In genomic region chr12:23853640-23854039, GRCh38 we compare ENCODE assay signal across 40 cellular contexts.
"Had no signal": no experiment of that assay in that cellular context is flagged by ENCODE, and none has a peak within 500 bp of the region (broad histone marks: within the 10 kb centered on the region; RNA-seq: fewer than 3 reads in every experiment).

No MANE protein-coding gene starts in this region.

- DNase-seq: activated CD4-positive, alpha-beta memory T cell treated with anti-CD3 and anti-CD28 coated beads, Interleukin-2, amount 10 ng/mL, durations not matched to agents 7 days and 5 days; activated CD4-positive, alpha-beta T cell treated with anti-CD3 and anti-CD28 coated beads for 1 hour; activated CD4-positive, alpha-beta T cell treated with anti-CD3 and anti-CD28 coated beads for 36 hours; activated CD4-positive, alpha-beta T cell treated with anti-CD3 and anti-CD28 coated beads for 48 hours; activated CD4-positive, alpha-beta T cell treated with anti-CD3 and anti-CD28 coated beads, Interleukin-2, amount 10 ng/mL, durations not matched to agents 7 days and 5 days; activated CD4-positive, alpha-beta T cell treated with anti-CD3 and anti-CD28 coated beads, Interleukin-2, amount 50 U/mL, for 48 hours; activated CD4-positive, CD25-positive, alpha-beta regulatory T cell; activated CD8-positive, alpha-beta memory T cell treated with anti-CD3 and anti-CD28 coated beads for 24 hours; activated CD8-positive, alpha-beta memory T cell treated with anti-CD3 and anti-CD28 coated beads, Interleukin-2, amount 10 ng/mL, durations not matched to agents 7 days and 5 days; activated CD8-positive, alpha-beta memory T cell treated with anti-CD3 and anti-CD28 coated beads, Interleukin-2, amount 50 U/mL, for 48 hours; activated CD8-positive, alpha-beta T cell treated with anti-CD3 and anti-CD28 coated beads, Interleukin-2, amount 10 ng/mL, durations not matched to agents 7 days and 5 days; activated effector memory CD4-positive, alpha-beta T cell treated with Interleukin-2 at 50 U/mL for 16 hours; activated gamma-delta T cell; activated naive CD4-positive, alpha-beta T cell treated with anti-CD3 and anti-CD28 coated beads, Interleukin-2, amount 10 ng/mL, durations not matched to agents 7 days and 5 days; activated naive CD4-positive, alpha-beta T cell treated with Interleukin-2 at 50 U/mL for 16 hours; activated naive CD8-positive, alpha-beta T cell treated with anti-CD3 and anti-CD28 coated beads, Interleukin-2, amount 10 ng/mL, durations not matched to agents 7 days and 5 days; activated naive CD8-positive, alpha-beta T cell treated with anti-CD3 and anti-CD28 coated beads, Interleukin-2, amount 50 U/mL, for 24 hours; activated T-cell treated with anti-CD3 and anti-CD28 coated beads, Interleukin-2, amount 50 U/mL, for 24 hours; activated T-cell treated with anti-CD3 and anti-CD28 coated beads, Interleukin-2, amount 50 U/mL, for 48 hours; amygdala; anterior cingulate cortex; caudate nucleus; cerebellar nuclear complex; T-helper 1 cell; T-helper 2 cell; T-helper 9 cell; WERI-Rb-1 had no signal

- H3K36me3 Mint-ChIP-seq: activated CD8-positive, alpha-beta memory T cell treated with anti-CD3 and anti-CD28 coated beads, Interleukin-2, amount 10 ng/mL, durations not matched to agents 7 days and 5 days; activated naive CD4-positive, alpha-beta T cell treated with anti-CD3 and anti-CD28 coated beads, Interleukin-2, amount 10 ng/mL, durations not matched to agents 7 days and 5 days; activated naive CD4-positive, alpha-beta T cell treated with anti-CD3 and anti-CD28 coated beads, Interleukin-2, amount 50 U/mL, for 24 hours; activated naive CD8-positive, alpha-beta T cell; activated naive CD8-positive, alpha-beta T cell treated with anti-CD3 and anti-CD28 coated beads, Interleukin-2, amount 10 ng/mL, durations not matched to agents 7 days and 5 days had no signal

- H3K27ac ChIP-seq: ascending aorta, cardiac muscle cell, WERI-Rb-1 had no signal

- ATAC-seq: activated CD4-positive, alpha-beta T cell treated with anti-CD3 and anti-CD28 coated beads for 36 hours; activated CD4-positive, CD25-positive, alpha-beta regulatory T cell treated with anti-CD3 and anti-CD28 coated beads, Interleukin-2, amount 50 U/mL, for 24 hours; activated CD8-positive, alpha-beta memory T cell treated with anti-CD3 and anti-CD28 coated beads, Interleukin-2, amount 10 ng/mL, durations not matched to agents 7 days and 5 days; activated CD8-positive, alpha-beta T cell treated with anti-CD3 and anti-CD28 coated beads, Interleukin-2, amount 10 ng/mL, durations not matched to agents 7 days and 5 days; activated naive CD8-positive, alpha-beta T cell treated with anti-CD3 and anti-CD28 coated beads, Interleukin-2, amount 50 U/mL, for 24 hours; WTC11 had no signal

- H3K36me3 ChIP-seq: ascending aorta, cardiac muscle cell, WERI-Rb-1 had no signal

- H3K4me3 ChIP-seq: ascending aorta, cardiac muscle cell had no signal

- H3K4me1 ChIP-seq: ascending aorta had no signal

- H3K4me3 Mint-ChIP-seq: activated CD4-positive, alpha-beta memory T cell treated with anti-CD3 and anti-CD28 coated beads, Interleukin-2, amount 10 ng/mL, durations not matched to agents 7 days and 5 days; activated CD4-positive, alpha-beta T cell treated with anti-CD3 and anti-CD28 coated beads for 36 hours; activated CD4-positive, alpha-beta T cell treated with anti-CD3 and anti-CD28 coated beads, Interleukin-2, amount 10 ng/mL, durations not matched to agents 7 days and 5 days; activated CD8-positive, alpha-beta memory T cell treated with anti-CD3 and anti-CD28 coated beads, Interleukin-2, amount 10 ng/mL, durations not matched to agents 7 days and 5 days; activated CD8-positive, alpha-beta T cell treated with anti-CD3 and anti-CD28 coated beads, Interleukin-2, amount 10 ng/mL, durations not matched to agents 7 days and 5 days; activated naive CD4-positive, alpha-beta T cell treated with anti-CD3 and anti-CD28 coated beads, Interleukin-2, amount 10 ng/mL, durations not matched to agents 7 days and 5 days; activated naive CD4-positive, alpha-beta T cell treated with anti-CD3 and anti-CD28 coated beads, Interleukin-2, amount 50 U/mL, for 24 hours; activated naive CD8-positive, alpha-beta T cell; activated naive CD8-positive, alpha-beta T cell treated with anti-CD3 and anti-CD28 coated beads, Interleukin-2, amount 10 ng/mL, durations not matched to agents 7 days and 5 days; activated naive CD8-positive, alpha-beta T cell treated with anti-CD3 and anti-CD28 coated beads, Interleukin-2, amount 50 U/mL, for 24 hours; activated T-cell treated with anti-CD3 and anti-CD28 coated beads, Interleukin-2, amount 50 U/mL, for 24 hours; central memory CD8-positive, alpha-beta T cell; T-helper 1 cell treated with Interleukin-12 subunit alpha and Interleukin-12 subunit beta and Interleukin-4 antibody, amounts not matched to agents 30 μg/mL and 1 μg/mL, for 36 hours; T-helper 2 cell treated with Interferon-gamma antibody and Interleukin-4, amounts not matched to agents 5 μg/mL and 100 μg/mL, for 36 hours; WTC11 had no signal

- FAIRE-seq: bronchial epithelial cell, TTC549 had no signal

- H3K27me3 Mint-ChIP-seq: activated CD4-positive, alpha-beta memory T cell treated with anti-CD3 and anti-CD28 coated beads, Interleukin-2, amount 10 ng/mL, durations not matched to agents 7 days and 5 days; activated CD4-positive, alpha-beta T cell treated with anti-CD3 and anti-CD28 coated beads for 36 hours; activated CD4-positive, alpha-beta T cell treated with anti-CD3 and anti-CD28 coated beads, Interleukin-2, amount 10 ng/mL, durations not matched to agents 7 days and 5 days; activated CD8-positive, alpha-beta memory T cell treated with anti-CD3 and anti-CD28 coated beads, Interleukin-2, amount 10 ng/mL, durations not matched to agents 7 days and 5 days; activated naive CD4-positive, alpha-beta T cell treated with anti-CD3 and anti-CD28 coated beads, Interleukin-2, amount 10 ng/mL, durations not matched to agents 7 days and 5 days; activated naive CD4-positive, alpha-beta T cell treated with anti-CD3 and anti-CD28 coated beads, Interleukin-2, amount 50 U/mL, for 24 hours; activated naive CD8-positive, alpha-beta T cell; activated naive CD8-positive, alpha-beta T cell treated with anti-CD3 and anti-CD28 coated beads, Interleukin-2, amount 10 ng/mL, durations not matched to agents 7 days and 5 days; activated naive CD8-positive, alpha-beta T cell treated with anti-CD3 and anti-CD28 coated beads, Interleukin-2, amount 50 U/mL, for 24 hours; activated T-cell treated with anti-CD3 and anti-CD28 coated beads, Interleukin-2, amount 50 U/mL, for 24 hours; brain; central memory CD8-positive, alpha-beta T cell had no signal

- H3K4me1 Mint-ChIP-seq: activated CD4-positive, alpha-beta memory T cell treated with anti-CD3 and anti-CD28 coated beads, Interleukin-2, amount 10 ng/mL, durations not matched to agents 7 days and 5 days; activated CD4-positive, alpha-beta T cell treated with anti-CD3 and anti-CD28 coated beads for 36 hours; activated CD4-positive, alpha-beta T cell treated with anti-CD3 and anti-CD28 coated beads, Interleukin-2, amount 10 ng/mL, durations not matched to agents 7 days and 5 days; activated CD8-positive, alpha-beta memory T cell treated with anti-CD3 and anti-CD28 coated beads, Interleukin-2, amount 10 ng/mL, durations not matched to agents 7 days and 5 days; activated naive CD4-positive, alpha-beta T cell treated with anti-CD3 and anti-CD28 coated beads, Interleukin-2, amount 10 ng/mL, durations not matched to agents 7 days and 5 days; activated naive CD4-positive, alpha-beta T cell treated with anti-CD3 and anti-CD28 coated beads, Interleukin-2, amount 50 U/mL, for 24 hours; activated naive CD8-positive, alpha-beta T cell treated with anti-CD3 and anti-CD28 coated beads, Interleukin-2, amount 10 ng/mL, durations not matched to agents 7 days and 5 days; activated naive CD8-positive, alpha-beta T cell treated with anti-CD3 and anti-CD28 coated beads, Interleukin-2, amount 50 U/mL, for 24 hours; central memory CD8-positive, alpha-beta T cell had no signal

- H3K9me3 ChIP-seq: ascending aorta had no signal

- H3K9me3 Mint-ChIP-seq: activated CD4-positive, alpha-beta memory T cell treated with anti-CD3 and anti-CD28 coated beads, Interleukin-2, amount 10 ng/mL, durations not matched to agents 7 days and 5 days; activated CD4-positive, alpha-beta T cell treated with anti-CD3 and anti-CD28 coated beads, Interleukin-2, amount 10 ng/mL, durations not matched to agents 7 days and 5 days; activated naive CD4-positive, alpha-beta T cell treated with anti-CD3 and anti-CD28 coated beads, Interleukin-2, amount 50 U/mL, for 24 hours; activated naive CD8-positive, alpha-beta T cell treated with anti-CD3 and anti-CD28 coated beads, Interleukin-2, amount 10 ng/mL, durations not matched to agents 7 days and 5 days; activated T-cell treated with anti-CD3 and anti-CD28 coated beads, Interleukin-2, amount 50 U/mL, for 24 hours; T-helper 1 cell treated with Interleukin-12 subunit alpha and Interleukin-12 subunit beta and Interleukin-4 antibody, amounts not matched to agents 30 μg/mL and 1 μg/mL, for 36 hours had no signal

- H3K27ac Mint-ChIP-seq: activated CD4-positive, alpha-beta memory T cell treated with anti-CD3 and anti-CD28 coated beads, Interleukin-2, amount 10 ng/mL, durations not matched to agents 7 days and 5 days; activated CD4-positive, alpha-beta T cell treated with anti-CD3 and anti-CD28 coated beads for 36 hours; activated CD4-positive, alpha-beta T cell treated with anti-CD3 and anti-CD28 coated beads, Interleukin-2, amount 10 ng/mL, durations not matched to agents 7 days and 5 days; activated CD8-positive, alpha-beta memory T cell treated with anti-CD3 and anti-CD28 coated beads, Interleukin-2, amount 10 ng/mL, durations not matched to agents 7 days and 5 days; activated CD8-positive, alpha-beta T cell treated with anti-CD3 and anti-CD28 coated beads, Interleukin-2, amount 10 ng/mL, durations not matched to agents 7 days and 5 days; activated naive CD4-positive, alpha-beta T cell treated with anti-CD3 and anti-CD28 coated beads, Interleukin-2, amount 10 ng/mL, durations not matched to agents 7 days and 5 days; activated naive CD4-positive, alpha-beta T cell treated with anti-CD3 and anti-CD28 coated beads, Interleukin-2, amount 50 U/mL, for 24 hours; activated naive CD8-positive, alpha-beta T cell; activated naive CD8-positive, alpha-beta T cell treated with anti-CD3 and anti-CD28 coated beads, Interleukin-2, amount 10 ng/mL, durations not matched to agents 7 days and 5 days; activated naive CD8-positive, alpha-beta T cell treated with anti-CD3 and anti-CD28 coated beads, Interleukin-2, amount 50 U/mL, for 24 hours; activated T-cell treated with anti-CD3 and anti-CD28 coated beads, Interleukin-2, amount 50 U/mL, for 24 hours; activated T-helper 2 cell treated with anti-CD3 and anti-CD28 coated beads, Interferon-gamma antibody, Interleukin-2, Interleukin-4, amounts not matched to agents 10 μg/mL and 5 μg/mL and 100 μg/mL, durations not matched to agents 14 hours and 24 hours and 36 hours; brain; T-helper 1 cell treated with Interleukin-12 subunit alpha and Interleukin-12 subunit beta and Interleukin-4 antibody, amounts not matched to agents 30 μg/mL and 1 μg/mL, for 36 hours; T-helper 2 cell treated with Interferon-gamma antibody and Interleukin-4, amounts not matched to agents 5 μg/mL and 100 μg/mL, for 36 hours; WTC11 had no signal

- H3K27me3 ChIP-seq: ascending aorta, cardiac muscle cell had no signal
